1 cellular context compared by ENCODE assay signal in the genomic region with DNA sequence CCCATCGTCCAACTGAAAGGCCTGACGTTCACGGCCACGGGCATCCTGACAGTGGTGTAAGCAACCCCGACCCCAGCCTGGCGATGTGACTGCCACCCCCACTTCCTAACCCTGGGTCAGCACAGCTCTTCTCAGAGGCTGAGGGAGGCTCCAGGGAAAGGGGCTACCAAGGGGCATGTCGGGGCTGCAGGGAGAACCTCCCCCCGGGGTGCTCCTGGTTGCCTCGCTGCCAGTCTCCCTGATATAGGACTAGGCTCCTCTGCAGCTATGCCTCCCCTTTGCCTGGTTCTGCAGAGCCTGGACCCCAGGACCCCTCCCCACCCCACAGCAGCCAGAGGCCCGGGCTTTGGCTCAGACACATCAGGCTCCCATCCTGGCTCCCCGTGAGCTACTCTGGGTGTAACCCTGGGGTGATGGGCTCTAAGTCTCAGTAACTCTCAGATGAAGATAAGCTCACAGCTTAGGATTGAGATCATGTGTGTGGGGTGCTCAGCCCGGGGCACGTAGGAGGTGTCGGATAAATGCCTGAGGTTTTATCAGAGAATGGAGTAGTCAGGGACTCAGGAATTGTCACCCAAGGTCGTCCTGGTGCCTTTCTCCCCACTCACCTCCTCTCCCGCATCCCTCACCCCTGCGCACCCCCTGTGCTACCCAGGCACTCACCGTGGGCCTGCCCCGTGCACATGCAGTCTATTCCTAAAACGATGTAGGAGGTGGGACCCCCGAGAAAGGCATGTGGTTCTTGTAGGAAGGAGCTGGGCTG.
TF ChIP-seq lines count a peak whose summit lies in the region.

No MANE protein-coding gene starts in this region.

TF ChIP-seq in HCT116, 20 proteins besides CTCF, POLR2A, EP300 and RAD21 (continued from another document):
- 0 out of 2 replicates have a peak, but pooled peaks have one; percentile 15 for TF ChIP-seq SIN3A (IDR thresholded peaks at IDR 0.05; ENCODE audit: low read depth)
